In the genomic region with DNA sequence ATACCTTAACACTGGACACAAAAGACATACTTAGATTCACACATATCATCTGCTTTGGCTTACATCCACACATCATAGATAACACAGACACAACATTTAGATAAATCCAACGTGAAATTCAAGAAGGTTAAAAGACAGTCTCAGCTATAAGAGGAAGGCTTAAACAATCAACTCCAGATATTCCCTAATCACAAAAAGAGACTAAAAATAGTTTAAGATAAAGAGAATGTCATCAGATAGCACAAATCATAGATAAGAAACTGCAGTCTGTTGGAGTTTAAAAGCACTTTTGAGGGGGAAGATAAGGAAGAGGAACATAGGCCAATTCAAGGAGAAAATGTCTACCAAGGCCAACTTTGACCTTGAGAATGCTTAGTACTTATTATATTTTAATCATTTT, we compare ENCODE assay signal across 27 cellular contexts.
"Had no signal": no experiment of that assay in that cellular context is flagged by ENCODE, and none has a peak within 500 bp of the region (broad histone marks: within the 10 kb centered on the region; RNA-seq: fewer than 3 reads in every experiment).

No MANE protein-coding gene starts in this region.

- H3K4me1 ChIP-seq: Peyer's patch, SJSA1 had no signal

- H3K27ac Mint-ChIP-seq: activated CD4-positive, alpha-beta memory T cell treated with anti-CD3 and anti-CD28 coated beads, Interleukin-2, amount 10 ng/mL, durations not matched to agents 7 days and 5 days; activated CD4-positive, alpha-beta T cell treated with anti-CD3 and anti-CD28 coated beads for 36 hours; activated naive CD4-positive, alpha-beta T cell treated with anti-CD3 and anti-CD28 coated beads, Interleukin-2, amount 10 ng/mL, durations not matched to agents 7 days and 5 days; activated naive CD8-positive, alpha-beta T cell treated with anti-CD3 and anti-CD28 coated beads, Interleukin-2, amount 10 ng/mL, durations not matched to agents 7 days and 5 days; activated T-helper 17 cell treated with anti-CD3 and anti-CD28 coated beads, Interleukin-2, amount 50 U/mL, for 72 hours; T-helper 1 cell treated with Interleukin-12 subunit alpha and Interleukin-12 subunit beta and Interleukin-4 antibody, amounts not matched to agents 30 μg/mL and 1 μg/mL, for 36 hours had no signal

- H3K27me3 Mint-ChIP-seq: activated CD4-positive, alpha-beta memory T cell treated with anti-CD3 and anti-CD28 coated beads, Interleukin-2, amount 10 ng/mL, durations not matched to agents 7 days and 5 days; activated CD4-positive, alpha-beta T cell treated with anti-CD3 and anti-CD28 coated beads for 36 hours; activated naive CD4-positive, alpha-beta T cell treated with anti-CD3 and anti-CD28 coated beads, Interleukin-2, amount 10 ng/mL, durations not matched to agents 7 days and 5 days; activated naive CD8-positive, alpha-beta T cell treated with anti-CD3 and anti-CD28 coated beads, Interleukin-2, amount 10 ng/mL, durations not matched to agents 7 days and 5 days; activated T-helper 17 cell treated with anti-CD3 and anti-CD28 coated beads, Interleukin-2, amount 50 U/mL, for 72 hours; central memory CD8-positive, alpha-beta T cell had no signal

- H3K4me1 Mint-ChIP-seq: activated CD4-positive, alpha-beta memory T cell treated with anti-CD3 and anti-CD28 coated beads, Interleukin-2, amount 10 ng/mL, durations not matched to agents 7 days and 5 days; activated CD4-positive, alpha-beta T cell treated with anti-CD3 and anti-CD28 coated beads for 36 hours; activated naive CD4-positive, alpha-beta T cell treated with anti-CD3 and anti-CD28 coated beads, Interleukin-2, amount 10 ng/mL, durations not matched to agents 7 days and 5 days; activated naive CD8-positive, alpha-beta T cell treated with anti-CD3 and anti-CD28 coated beads, Interleukin-2, amount 10 ng/mL, durations not matched to agents 7 days and 5 days; activated T-helper 17 cell treated with anti-CD3 and anti-CD28 coated beads, Interleukin-2, amount 50 U/mL, for 72 hours; central memory CD8-positive, alpha-beta T cell had no signal

- H3K36me3 ChIP-seq: adrenal gland, Peyer's patch, SJSA1 had no signal

- H3K27me3 ChIP-seq: adrenal gland, Peyer's patch, SJSA1 had no signal

- H3K4me3 Mint-ChIP-seq: activated CD4-positive, alpha-beta memory T cell treated with anti-CD3 and anti-CD28 coated beads, Interleukin-2, amount 10 ng/mL, durations not matched to agents 7 days and 5 days; activated CD4-positive, alpha-beta T cell treated with anti-CD3 and anti-CD28 coated beads for 36 hours; activated naive CD4-positive, alpha-beta T cell treated with anti-CD3 and anti-CD28 coated beads, Interleukin-2, amount 10 ng/mL, durations not matched to agents 7 days and 5 days; activated naive CD8-positive, alpha-beta T cell treated with anti-CD3 and anti-CD28 coated beads, Interleukin-2, amount 10 ng/mL, durations not matched to agents 7 days and 5 days; activated T-helper 17 cell treated with anti-CD3 and anti-CD28 coated beads, Interleukin-2, amount 50 U/mL, for 72 hours; central memory CD8-positive, alpha-beta T cell; T-helper 1 cell treated with Interleukin-12 subunit alpha and Interleukin-12 subunit beta and Interleukin-4 antibody, amounts not matched to agents 30 μg/mL and 1 μg/mL, for 36 hours had no signal

- H3K9me3 ChIP-seq: Peyer's patch, SJSA1 had no signal

- H3K27ac ChIP-seq: adrenal gland, Peyer's patch, RWPE1, SJSA1, VCaP had no signal

- H3K9me3 Mint-ChIP-seq: T-helper 1 cell treated with Interleukin-12 subunit alpha and Interleukin-12 subunit beta and Interleukin-4 antibody, amounts not matched to agents 30 μg/mL and 1 μg/mL, for 36 hours had no signal

- H3K36me3 Mint-ChIP-seq: activated naive CD4-positive, alpha-beta T cell treated with anti-CD3 and anti-CD28 coated beads, Interleukin-2, amount 10 ng/mL, durations not matched to agents 7 days and 5 days; activated naive CD8-positive, alpha-beta T cell treated with anti-CD3 and anti-CD28 coated beads, Interleukin-2, amount 10 ng/mL, durations not matched to agents 7 days and 5 days had no signal

- H3K4me3 ChIP-seq: adrenal gland, Peyer's patch, SJSA1 had no signal

- DNase-seq: activated CD4-positive, alpha-beta memory T cell treated with anti-CD3 and anti-CD28 coated beads, Interleukin-2, amount 10 ng/mL, durations not matched to agents 7 days and 5 days; activated CD4-positive, alpha-beta T cell treated with anti-CD3 and anti-CD28 coated beads for 36 hours; activated CD4-positive, alpha-beta T cell treated with anti-CD3 and anti-CD28 coated beads, Interleukin-2, amount 50 U/mL, for 1 hour; activated gamma-delta T cell treated with Interleukin-2 at 50 U/mL for 16 hours; activated naive CD4-positive, alpha-beta T cell treated with anti-CD3 and anti-CD28 coated beads, Interleukin-2, amount 10 ng/mL, durations not matched to agents 7 days and 5 days; activated naive CD8-positive, alpha-beta T cell treated with anti-CD3 and anti-CD28 coated beads, Interleukin-2, amount 10 ng/mL, durations not matched to agents 7 days and 5 days; activated T-cell treated with anti-CD3 and anti-CD28 coated beads for 4 hours; activated T-cell treated with anti-CD3 and anti-CD28 coated beads, Interleukin-2, amount 50 U/mL, for 48 hours; adrenal gland; anterior cingulate cortex; Karpas-422; MM.1S; NCI-H1105; NCI-H1436; NCI-H1694 treated with DMSO at 0.1 percent for 48 hours; NCI-H2029 treated with DMSO at 0.1 percent for 48 hours; NCI-H510A treated with DMSO at 0.1 percent for 48 hours; NCI-H69; NK-92 treated with Interleukin-12 subunit alpha and Interleukin-12 subunit beta, amount 100 ng/mL, for 24 hours; Peyer's patch; SHP77 had no signal
